Comparison of ENCODE assay signal across 15 cellular contexts in genomic region chr9:89952401-89952800, GRCh38.
A peak's percentile ranks its signal among the peaks of the same experiment; 100 is the strongest.
DNase-seq lines count a peak whose midpoint lies in the region; ATAC-seq and TF ChIP-seq lines count a peak whose summit lies in the region.
"Had no signal": no experiment of that assay in that cellular context is flagged by ENCODE, and none has a peak within 500 bp of the region (broad histone marks: within the 10 kb centered on the region; RNA-seq: fewer than 3 reads in every experiment).

No MANE protein-coding gene starts in this region.

- H3K4me2 ChIP-seq in smooth muscle cell, result peak overlapping the region; percentile 15

- no peaks in the 10 kb centered on the region for H3F3A ChIP-seq in smooth muscle cell (ENCODE audit: low read depth)

- H3K9me3 ChIP-seq in smooth muscle cell (replicated peaks; ENCODE audit: low read depth), result no peaks in the 10 kb centered on the region
- H3K9me3 ChIP-seq: pancreas, tibial nerve had no signal

- 46% methylated on average over 4 of the region's 4 CpGs for WGBS in smooth muscle cell (ENCODE audit: low lambda C conversion rate)

- no peak overlapping the region for H3K9ac ChIP-seq in smooth muscle cell (ENCODE audit: low read depth)

- CTCF ChIA-PET in activated CD8-positive, alpha-beta memory T cell treated with anti-CD3 and anti-CD28 coated beads, Interleukin-2, amount 10 ng/mL, durations not matched to agents 7 days and 5 days (lab: Charles Lee), result interaction anchor here (1.0 kb wide), 1 partner anchor 28 kb away, joined by 3 read pairs; no protein-coding TSS in a partner anchor

- H3K27ac Mint-ChIP-seq in activated CD8-positive, alpha-beta memory T cell treated with anti-CD3 and anti-CD28 coated beads, Interleukin-2, amount 10 ng/mL, durations not matched to agents 7 days and 5 days, result peak overlapping the region; percentile 62

- no peak overlapping the region for H3K4me3 ChIP-seq in smooth muscle cell
- H3K4me3 ChIP-seq: pancreas, tibial nerve had no signal

- H3K36me3 Mint-ChIP-seq in activated CD8-positive, alpha-beta memory T cell treated with anti-CD3 and anti-CD28 coated beads, Interleukin-2, amount 10 ng/mL, durations not matched to agents 7 days and 5 days, result peaks cover 7% of the 10 kb centered on the region

- TF ChIP-seq CTCF in smooth muscle cell (IDR thresholded peaks at IDR 0.05; ENCODE audit: borderline replicate concordance, insufficient read depth, poor library complexity, severe bottlenecking), result no peak

- no peaks in the 10 kb centered on the region for H3K36me3 ChIP-seq in smooth muscle cell (ENCODE audit: low read depth)
- H3K36me3 ChIP-seq: pancreas, tibial nerve had no signal

- H4K20me1 ChIP-seq in smooth muscle cell (ENCODE audit: low read depth), result no peaks in the 10 kb centered on the region

- peak overlapping the region; percentile 67 for H3K27ac ChIP-seq in smooth muscle cell (ENCODE audit: low read depth)
- H3K27ac ChIP-seq: pancreas, tibial nerve had no signal

- no peak for DNase-seq in activated CD8-positive, alpha-beta memory T cell treated with anti-CD3 and anti-CD28 coated beads, Interleukin-2, amount 10 ng/mL, durations not matched to agents 7 days and 5 days
- DNase-seq in activated CD8-positive, alpha-beta memory T cell treated with anti-CD3 and anti-CD28 coated beads, Interleukin-2, amount 50 U/mL, for 48 hours, result no peak
- DNase-seq in amniotic epithelial cell (ENCODE audit: low read depth) (peak; percentile 12), smooth muscle cell (lab: John Stamatoyannopoulos, UW; ENCODE audit: unreplicated experiment) (no peak), NCI-H345 (lab: John Stamatoyannopoulos, UW) (no peak), NCI-H774 (lab: John Stamatoyannopoulos, UW) (no peak)
- DNase-seq: effector CD4-positive, alpha-beta T cell; immature natural killer cell; midbrain; NCI-H2171; pancreas; SW 1271 had no signal

- no peak overlapping the region for H3K4me3 Mint-ChIP-seq in activated CD8-positive, alpha-beta memory T cell treated with anti-CD3 and anti-CD28 coated beads, Interleukin-2, amount 10 ng/mL, durations not matched to agents 7 days and 5 days

- H3K9me3 Mint-ChIP-seq in activated CD8-positive, alpha-beta memory T cell treated with anti-CD3 and anti-CD28 coated beads, Interleukin-2, amount 10 ng/mL, durations not matched to agents 7 days and 5 days (ENCODE audit: low read depth), result no peaks in the 10 kb centered on the region
- H3K9me3 Mint-ChIP-seq: immature natural killer cell had no signal

- no peaks in the 10 kb centered on the region for H3K27me3 ChIP-seq in smooth muscle cell (ENCODE audit: low read depth)
- H3K27me3 ChIP-seq: pancreas, tibial nerve had no signal

- peaks cover 22% of the 10 kb centered on the region for H3K4me1 Mint-ChIP-seq in activated CD8-positive, alpha-beta memory T cell treated with anti-CD3 and anti-CD28 coated beads, Interleukin-2, amount 10 ng/mL, durations not matched to agents 7 days and 5 days

- H3K27me3 Mint-ChIP-seq in activated CD8-positive, alpha-beta memory T cell treated with anti-CD3 and anti-CD28 coated beads, Interleukin-2, amount 10 ng/mL, durations not matched to agents 7 days and 5 days, result no peaks in the 10 kb centered on the region

- peak; percentile 63 for ATAC-seq in activated CD8-positive, alpha-beta memory T cell treated with anti-CD3 and anti-CD28 coated beads, Interleukin-2, amount 10 ng/mL, durations not matched to agents 7 days and 5 days
- ATAC-seq in HG02870 (IDR thresholded peaks at IDR 0.05; ENCODE audit: unreplicated experiment) (peak; percentile 86), GM18517 (IDR thresholded peaks at IDR 0.05; ENCODE audit: unreplicated experiment) (no peak)
- ATAC-seq: pancreas had no signal

- no peaks in the 10 kb centered on the region for H3K4me1 ChIP-seq in smooth muscle cell (ENCODE audit: low read depth)
- H3K4me1 ChIP-seq: pancreas, tibial nerve had no signal

- H3K79me2 ChIP-seq in smooth muscle cell (ENCODE audit: low read depth), result no peaks in the 10 kb centered on the region

- no peak overlapping the region for H2AFZ ChIP-seq in smooth muscle cell (ENCODE audit: low read depth)
